8 cellular contexts compared by ENCODE assay signal in genomic region chr19:46860846-46861690, GRCh38. TPM values are rescaled to one million over a fixed set of nuclear protein-coding genes. Genes with fewer than 3 reads are reported as not detected.
DNase-seq lines count a peak whose midpoint lies in the region; ATAC-seq, FAIRE-seq and TF ChIP-seq lines count a peak whose summit lies in the region.

TSS of gene ARHGAP35 (plus strand) at chr19:46860997. CDS start at chr19:46918676, 57,679 bp downstream.

- FAIRE-seq in GM12878 (lab: Jason Lieb, UNC), result no peak

- TF ChIP-seq EP300 in GM12878 (IDR thresholded peaks at IDR 0.05; ENCODE audit: borderline replicate concordance in 1 of 2, control insufficient read depth in 1 of 2, low read depth in 2 of 2, low read length in 2 of 2), result no peak

- TF ChIP-seq CTCF in DND-41 (IDR thresholded peaks at IDR 0.05; ENCODE audit: borderline replicate concordance, extremely low read depth, low read length, poor library complexity, severe bottlenecking) (no peak), HFFc6 (IDR thresholded peaks at IDR 0.05) (no peak; the same call in 1 of the 2 replicates), Panc1 (IDR thresholded peaks at IDR 0.05) (no peak), GM12878 (IDR thresholded peaks at IDR 0.05 in 2 of 3, conservative IDR thresholded peaks at IDR 0.05 in 1 of 3; ENCODE audit: control insufficient read depth in 2 of 3, extremely low read depth in 1 of 3, insufficient read depth in 1 of 3, low read depth in 3 of 3, low read length in 3 of 3) (no peak)

- H3K27ac Mint-ChIP-seq in HFFc6, result peak within 1 kb of the TSS; percentile 93

- H3K4me3 ChIP-seq in DND-41 (ENCODE audit: low read depth in 1 of 2, low read length in 2 of 2), result peak within 1 kb of the TSS; percentile 67 to 75; a peak in 3 of 4 replicates
- H3K4me3 ChIP-seq in Panc1 (ENCODE audit: low read depth in 2 of 2, low read length in 2 of 2), result peak within 1 kb of the TSS; percentile 73 to 89
- H3K4me3 ChIP-seq in GM12878, result peak within 1 kb of the TSS; percentile 77
- peak within 1 kb of the TSS; percentile 77 for H3K4me3 ChIP-seq in iPS DF 6.9 (ENCODE audit: low read length)
- peak within 1 kb of the TSS; percentile 83 for H3K4me3 ChIP-seq in skeletal muscle cell (ENCODE audit: low read depth, low read length)

- peak within 1 kb of the TSS; percentile 100 for H3K9ac ChIP-seq in DND-41 (ENCODE audit: low read depth, low read length)
- H3K9ac ChIP-seq in GM12878 (ENCODE audit: control insufficient read depth, insufficient read depth, low read length), result peak within 1 kb of the TSS; percentile 94

- CTCF ChIA-PET in Panc1 (lab: Charles Lee), result no interaction called here
- CTCF ChIA-PET in GM12878 (lab: Yijun Ruan, JAX), result interaction anchor here (0.7 to 3.0 kb wide), 6 partner anchors 56 to 130 kb away, joined by 3 to 20 read pairs (median 3); no protein-coding TSS in a partner anchor

- no peaks in the 10 kb centered on the region for H3K9me3 ChIP-seq in DND-41 (ENCODE audit: insufficient read depth, low read length, severe bottlenecking)
- H3K9me3 ChIP-seq in Panc1 (ENCODE audit: control insufficient read depth, insufficient read depth, low read depth, low read length), result no peaks in the 10 kb centered on the region
- H3K9me3 ChIP-seq in GM12878 (replicated peaks; ENCODE audit: control insufficient read depth, insufficient read depth, low read length), result no peaks in the 10 kb centered on the region
- H3K9me3 ChIP-seq in iPS DF 6.9 (ENCODE audit: control insufficient read depth, insufficient read depth, low read length), result no peaks in the 10 kb centered on the region

- intact Hi-C loops in Panc1 (cut with micrococcal nuclease; ENCODE audit: unreplicated experiment), result loop anchor here (10.0 kb wide), 1 partner anchor 64 kb away; no protein-coding TSS in a partner anchor
- intact Hi-C loops in GM12878 (cut with micrococcal nuclease; ENCODE audit: unreplicated experiment), result no loop called here

- H3K4me2 ChIP-seq in DND-41 (ENCODE audit: insufficient read depth, low read length) (peak within 1 kb of the TSS; percentile 98), GM12878 (ENCODE audit: control insufficient read depth, insufficient read depth) (peak within 1 kb of the TSS; percentile 95)

- TF ChIP-seq RAD21 in GM12878 (IDR thresholded peaks at IDR 0.05; ENCODE audit: insufficient read depth, low read depth, low read length), result no peak

- under 1% methylated on average over 12 of the region's 91 CpGs for WGBS in GM12878 (ENCODE audit: insufficient coverage, insufficient replicate concordance, low lambda C conversion rate, missing lambda C conversion rate)
- no CpG with 5 or more reads among the region's 91 CpGs for WGBS in iPS DF 6.9 (ENCODE audit: insufficient coverage, insufficient read length)

- POLR2A ChIA-PET in Panc1 (lab: Charles Lee) (interaction anchor here (0.6 kb wide), 2 partner anchors 12 to 64 kb away, joined by 4 read pairs; no protein-coding TSS in a partner anchor), GM12878 (lab: Charles Lee) (interaction anchor here (0.7 to 1.6 kb wide), 4 partner anchors 9 to 203 kb away, joined by 4 read pairs; no protein-coding TSS in a partner anchor)

- H4K20me1 ChIP-seq in DND-41 (ENCODE audit: insufficient read depth, low read length), result peaks cover 42% of the 10 kb centered on the region
- peaks cover 6% of the 10 kb centered on the region for H4K20me1 ChIP-seq in GM12878 (ENCODE audit: control insufficient read depth, insufficient read depth)

- H2AFZ ChIP-seq in DND-41 (ENCODE audit: low read depth, low read length), result peak within 1 kb of the TSS; percentile 92
- peak within 1 kb of the TSS; percentile 96 for H2AFZ ChIP-seq in GM12878 (ENCODE audit: control insufficient read depth, low read depth, low read length)

- peak within 1 kb of the TSS; percentile 89 for H3K4me3 Mint-ChIP-seq in HFFc6

- H3K27me3 Mint-ChIP-seq in HFFc6 (ENCODE audit: insufficient read depth), result peaks cover 6% of the 10 kb centered on the region

- no TSS peak for BruUV-seq in Panc1 (replicated peaks; lab: Mats Ljungman, UMichigan)
- BruUV-seq in GM12878 (replicated peaks; lab: Mats Ljungman, UMichigan), result no TSS peak

- H3K27me3 ChIP-seq in DND-41 (ENCODE audit: insufficient read depth, low read length, poor library complexity), result no peaks in the 10 kb centered on the region
- no peaks in the 10 kb centered on the region for H3K27me3 ChIP-seq in Panc1 (ENCODE audit: control insufficient read depth, insufficient read depth, low read length)
- H3K27me3 ChIP-seq in GM12878 (replicated peaks in 1 of 2; ENCODE audit: control insufficient read depth in 2 of 2, insufficient read depth in 2 of 2, low read length in 1 of 2), result no peaks in the 10 kb centered on the region
- no peaks in the 10 kb centered on the region for H3K27me3 ChIP-seq in iPS DF 6.9 (ENCODE audit: control insufficient read depth, insufficient read depth, low read length)

- H3K27ac ChIP-seq in DND-41 (ENCODE audit: low read length) (peak within 1 kb of the TSS; percentile 100), Panc1 (ENCODE audit: low read length) (peak within 1 kb of the TSS; percentile 94), GM12878 (ENCODE audit: control insufficient read depth, insufficient read depth) (peak within 1 kb of the TSS; percentile 92), iPS DF 6.9 (ENCODE audit: low read length) (no peak within 1 kb of the TSS)

- DNase-seq in DND-41 (peak; percentile 32), HFFc6 (no peak), Panc1 (ENCODE audit: low read depth, low spot score) (no peak), GM12878 (ENCODE audit: low read depth, low spot score) (no peak), iPS DF 6.9 (ENCODE audit: low read depth, low spot score) (no peak), skeletal muscle cell (ENCODE audit: low read depth) (no peak), KBM-7 (no peak)

- peaks cover 13% of the 10 kb centered on the region; the same call in 1 of the 2 replicates for H3K36me3 Mint-ChIP-seq in HFFc6 (ENCODE audit: low read depth)

- H3K79me2 ChIP-seq in DND-41 (ENCODE audit: insufficient read depth, low read length), result peaks cover 69% of the 10 kb centered on the region
- peaks cover 51% of the 10 kb centered on the region for H3K79me2 ChIP-seq in GM12878 (ENCODE audit: control insufficient read depth, insufficient read depth, low read length)

- no peak for TF ChIP-seq POLR2A in GM12878 (IDR thresholded peaks at IDR 0.05; ENCODE audit: low read depth, low read length)

- H3K36me3 ChIP-seq in DND-41 (ENCODE audit: insufficient read depth, low read length), result peaks cover 10% of the 10 kb centered on the region
- H3K36me3 ChIP-seq in Panc1 (ENCODE audit: control insufficient read depth, insufficient read depth, low read length), result peaks cover 3% of the 10 kb centered on the region; the same call in 1 of the 2 replicates
- no peaks in the 10 kb centered on the region; a peak in 1 of 4 replicates for H3K36me3 ChIP-seq in GM12878 (ENCODE audit: control insufficient read depth in 2 of 2, insufficient read depth in 2 of 2, low read length in 1 of 2)
- no peaks in the 10 kb centered on the region for H3K36me3 ChIP-seq in iPS DF 6.9 (ENCODE audit: control insufficient read depth, insufficient read depth, low read length)

- RAD21 ChIA-PET in GM12878 (lab: Charles Lee; ENCODE audit: unreplicated experiment), result interaction anchor here (0.6 to 2.7 kb wide), 4 partner anchors 21 to 1277 kb away, joined by 3 to 11 read pairs (median 4); no protein-coding TSS in a partner anchor

- H3K4me1 ChIP-seq in DND-41 (ENCODE audit: insufficient read depth, low read length) (peaks cover 63% of the 10 kb centered on the region), Panc1 (ENCODE audit: control insufficient read depth, insufficient read depth, low read length) (peaks cover 34% of the 10 kb centered on the region), GM12878 (ENCODE audit: control insufficient read depth, insufficient read depth, low read length) (peaks cover 12% of the 10 kb centered on the region; the same call in 1 of the 2 replicates), iPS DF 6.9 (ENCODE audit: control insufficient read depth, insufficient read depth, low read length) (peaks cover 2% of the 10 kb centered on the region; the same call in 1 of the 2 replicates)

- H3K4me1 Mint-ChIP-seq in HFFc6 (ENCODE audit: low read depth), result peaks cover 16% of the 10 kb centered on the region

- no peaks in the 10 kb centered on the region for H3K9me3 Mint-ChIP-seq in HFFc6

- in situ Hi-C loops in Panc1 (cut with HindIII; ENCODE audit: low pct_unique_long_range_greater_than_20kb, low sequenced_read_pairs), result no loop called here
- in situ Hi-C loops in GM12878 (cut with MboI), result no loop called here
- in situ Hi-C loops in KBM-7 (cut with MboI; ENCODE audit: low pct_unique_long_range_greater_than_20kb, low sequenced_read_pairs), result no loop called here

- SMC1A ChIA-PET in GM12878 (lab: Charles Lee; ENCODE audit: uncharacterized antibody, unreplicated experiment), result interaction anchor here (1.0 to 2.5 kb wide), 4 partner anchors 24 to 243 kb away, joined by 3 to 11 read pairs (median 6); no protein-coding TSS in a partner anchor

- ATAC-seq in DND-41 (ENCODE audit: insufficient read depth, low read depth) (no peak; the same call in 2 of the 3 replicates), Panc1 (peak; percentile 1), GM12878 (peak; percentile 3), HG02970 (IDR thresholded peaks at IDR 0.05; ENCODE audit: low FRiP score, unreplicated experiment) (no peak)

TF ChIP-seq in GM12878, 131 proteins besides CTCF, POLR2A, EP300 and RAD21 (continues in another document):
- 0 out of 2 replicates have a peak, but pooled peaks have one; percentile 20 for TF ChIP-seq CREB1 (IDR thresholded peaks at IDR 0.05; ENCODE audit: low read depth)

RNA-seq across cellular contexts. Expression of gene ARHGAP35, which starts in this region (rescaled TPM):
- total RNA-seq in HFFc6 (2021; fragmentation: NEBNext Ultra II Directional; extraction: Animal tissue kit (Norgen Biotek cat#: 25700)), result 10 to 100 TPM; 51.9 to 69.8 (median 63.4) TPM
- total RNA-seq in Panc1 (2021; ENCODE audit: unreplicated experiment), result 64.1 TPM
- 33.4 TPM for polyA plus RNA-seq in Panc1 (2012; ENCODE audit: insufficient read length)
- 43.6 and 43.9 TPM in 2 replicates for total RNA-seq in GM12878 (2013; cell fraction: nucleolus; rRNA removed)
- total RNA-seq in GM12878 (2014; rRNA removed), result 14.8 and 16.0 TPM in 2 replicates
- total RNA-seq in GM12878 (2014; rRNA removed; fragmentation: Illumina TruSeq; extraction: Trizol), result 16.2 and 17.6 TPM in 2 replicates
- 28.0 and 29.9 TPM in 2 replicates for total RNA-seq in GM12878 (2021)
- 6.8 TPM for polyA plus RNA-seq in GM12878 (2011; ENCODE audit: low read depth)
- polyA plus RNA-seq in GM12878 (2011; rRNA removed), result 8.4 and 11.8 TPM in 2 replicates
- polyA plus RNA-seq in GM12878 (2011; cell fraction: cytosol; rRNA removed), result 8.6 and 9.5 TPM in 2 replicates
- polyA plus RNA-seq in GM12878 (2011; cell fraction: nucleus; rRNA removed), result 13.4 and 16.9 TPM in 2 replicates
- 11.4 and 11.7 TPM in 2 replicates for polyA plus RNA-seq in GM12878 (2012)
- polyA plus RNA-seq in GM12878 (2014; fragmentation: Illumina TruSeq; extraction: Trizol), result 15.3 and 18.6 TPM in 2 replicates
- polyA plus RNA-seq in GM12878 (2014; fragmentation: Nextera tagmentation; extraction: Ambion mirVana), result under 1 TPM; 0.85 to 0.95 TPM
- 11.3 and 13.6 TPM in 2 replicates for polyA plus RNA-seq in GM12878 (2014; rRNA removed)
- polyA plus RNA-seq in GM12878 (2016; fragmentation: Nextera tagmentation; extraction: Ambion mirVana), result 1 to 10 TPM; 5.7 to 6.1 TPM
- polyA minus RNA-seq in GM12878 (2011; rRNA and poly(A)+ RNA removed), result 27.0 and 31.1 TPM in 2 replicates
- polyA minus RNA-seq in GM12878 (2011; cell fraction: cytosol; rRNA and poly(A)+ RNA removed), result 8.7 and 10.0 TPM in 2 replicates
- polyA minus RNA-seq in GM12878 (2011; cell fraction: nucleus; rRNA and poly(A)+ RNA removed), result 15.5 and 23.9 TPM in 2 replicates

Comparison
In these comparisons a context has a peak if more than half of its experiments do, and no peak if none do; other contexts are left out.
1. ATAC-seq: peak in Panc1 (single experiment) and GM12878 (single experiment); none in DND-41 (single experiment) and HG02970 (single experiment).
2. Peak in every context shown above with its lines, with median percentiles within 50 percentile points of each other: H3K4me3 ChIP-seq.